ENCODE assay signal across 14 cellular contexts in the genomic region with DNA sequence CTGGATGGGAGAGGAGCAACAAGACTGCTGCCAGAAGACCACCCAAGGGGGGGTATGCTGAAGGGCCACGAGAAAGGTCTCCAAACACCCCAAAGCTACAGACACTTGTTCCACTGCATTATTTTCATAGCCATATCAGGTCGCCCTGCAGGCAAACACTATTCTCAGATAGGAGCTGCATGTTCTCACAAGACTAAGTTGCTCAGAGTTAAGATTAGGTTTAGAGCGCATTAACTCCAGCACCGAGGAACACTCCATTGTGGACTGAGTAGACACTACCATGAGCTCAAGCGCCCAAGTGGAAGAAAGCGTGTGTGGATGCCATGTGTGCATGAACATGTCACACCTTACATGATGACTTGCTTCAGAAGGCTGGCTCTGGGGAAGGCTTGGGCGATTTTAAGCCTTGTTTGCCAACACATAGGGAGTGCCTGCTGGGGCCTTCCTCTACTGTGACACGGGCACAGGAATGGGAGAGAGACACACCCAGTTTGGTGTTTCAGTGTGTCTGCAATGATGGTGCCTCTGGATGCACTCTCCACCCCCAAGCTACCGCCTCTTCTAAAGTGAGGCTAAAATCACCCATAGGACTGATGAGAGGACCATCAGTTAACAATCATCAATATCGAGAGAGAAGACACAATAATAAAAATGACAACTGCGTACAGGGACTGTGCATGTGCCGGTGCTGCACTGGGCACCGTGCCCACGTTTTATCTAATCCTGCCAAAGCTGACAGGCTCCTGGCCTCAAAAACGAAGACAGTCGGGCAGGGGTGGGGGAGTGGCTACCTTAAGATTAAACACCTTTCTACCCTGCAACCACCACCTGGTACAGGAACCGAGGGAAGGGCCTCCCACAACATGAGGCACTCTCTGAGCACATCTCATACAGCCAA. TPM values are rescaled to one million over a fixed set of nuclear protein-coding genes. Genes with fewer than 3 reads are reported as not detected.
DNase-seq lines count a peak whose midpoint lies in the region; ATAC-seq, FAIRE-seq and TF ChIP-seq lines count a peak whose summit lies in the region.
"Had no signal": no experiment of that assay in that cellular context is flagged by ENCODE, and none has a peak within 500 bp of the region (broad histone marks: within the 10 kb centered on the region; RNA-seq: fewer than 3 reads in every experiment).

No MANE protein-coding gene starts in this region.

- no peaks in the 10 kb centered on the region for H3K9me3 Mint-ChIP-seq in H9
- H3K9me3 Mint-ChIP-seq: stimulated activated memory B cell treated with anti-CD40 and anti-IgM and Interleukin-4, amounts not matched to agents 10 μg/mL and 1 μg/mL and 100 μg/mL, for 72 hours had no signal

- H2BK20ac ChIP-seq in H9 (ENCODE audit: low read depth, low read length, poor library complexity, severe bottlenecking) = no peak overlapping the region

- H3T11ph ChIP-seq in H9 (ENCODE audit: low read length) = no peak overlapping the region

- H2AFZ ChIP-seq in H9 (ENCODE audit: low read length) = no peak overlapping the region
- H2AFZ ChIP-seq in smooth muscle cell (ENCODE audit: low read depth) = no peak overlapping the region

- no peak overlapping the region for H2BK15ac ChIP-seq in H9 (ENCODE audit: low read depth, low read length)

- no peak overlapping the region for H2AK5ac ChIP-seq in H9 (ENCODE audit: insufficient read length, low read length)

- no peak overlapping the region for H4K8ac ChIP-seq in H9 (replicated peaks; ENCODE audit: insufficient read length, low read depth, low read length)

- no peak overlapping the region for H3K18ac ChIP-seq in H9 (ENCODE audit: insufficient read length, low read depth, low read length)

- FAIRE-seq in bronchial epithelial cell (lab: Jason Lieb, UNC) = peak; percentile 80
- FAIRE-seq in D721Med (lab: Jason Lieb, UNC) = no peak

- H3K79me1 ChIP-seq in H9 (ENCODE audit: insufficient read depth, low read depth, low read length, poor library complexity, severe bottlenecking) = peaks cover 5% of the 10 kb centered on the region

- peaks cover 22 to 44% (median 26%) of the 10 kb centered on the region in 3 experiments; a peak in 6 of 7 replicates for H3K36me3 Mint-ChIP-seq in H9 (ENCODE audit: insufficient read depth in 1 of 3, low read depth in 3 of 3)
- H3K36me3 Mint-ChIP-seq: stimulated activated memory B cell treated with anti-CD40 and anti-IgM and Interleukin-4, amounts not matched to agents 10 μg/mL and 1 μg/mL and 100 μg/mL, for 72 hours had no signal

- H3K23me2 ChIP-seq in H9 (ENCODE audit: insufficient read length, low read depth, low read length, poor library complexity, severe bottlenecking) = no peaks in the 10 kb centered on the region

- no CpG with 5 or more reads among the region's 17 CpGs for WGBS in H9 (ENCODE audit: extremely low coverage, insufficient read length, low lambda C conversion rate)
- WGBS in smooth muscle cell (ENCODE audit: low lambda C conversion rate) = 90% methylated on average over 17 of the region's 17 CpGs

- no peak overlapping the region for H3K4me3 Mint-ChIP-seq in H9
- H3K4me3 Mint-ChIP-seq: stimulated activated memory B cell treated with anti-CD40 and anti-IgM and Interleukin-4, amounts not matched to agents 10 μg/mL and 1 μg/mL and 100 μg/mL, for 72 hours had no signal

- H2BK5ac ChIP-seq in H9 (ENCODE audit: insufficient read length, low read length) = no peak overlapping the region

- H3K56ac ChIP-seq in H9 (ENCODE audit: insufficient read length, low read depth, low read length) = no peak overlapping the region

- H3K27me3 ChIP-seq in H9 (ENCODE audit: insufficient read depth, low read length) (no peaks in the 10 kb centered on the region), bronchial epithelial cell (ENCODE audit: control insufficient read depth, insufficient read depth, low read length) (no peaks in the 10 kb centered on the region), mucosa of stomach (ENCODE audit: control insufficient read depth, insufficient read depth, low read length) (no peaks in the 10 kb centered on the region), smooth muscle cell (ENCODE audit: low read depth) (no peaks in the 10 kb centered on the region)

- TF ChIP-seq CTCF in C4-2B (conservative IDR thresholded peaks at IDR 0.05) = no peak
- TF ChIP-seq CTCF in H9 (conservative IDR thresholded peaks at IDR 0.05) = no peak
- TF ChIP-seq CTCF in bronchial epithelial cell (IDR thresholded peaks at IDR 0.05; ENCODE audit: insufficient read depth, low read length, severe bottlenecking) = no peak
- TF ChIP-seq CTCF in smooth muscle cell (IDR thresholded peaks at IDR 0.05; ENCODE audit: borderline replicate concordance, insufficient read depth, poor library complexity, severe bottlenecking) = no peak
- no peak for TF ChIP-seq CTCF in D721Med (IDR thresholded peaks at IDR 0.05; ENCODE audit: insufficient read depth, missing control alignments)

- H3K9me3 ChIP-seq in H9 (ENCODE audit: control insufficient read depth, low read depth, low read length) = no peaks in the 10 kb centered on the region
- H3K9me3 ChIP-seq in mucosa of stomach (ENCODE audit: control insufficient read depth, low read length) = no peaks in the 10 kb centered on the region
- no peaks in the 10 kb centered on the region for H3K9me3 ChIP-seq in smooth muscle cell (replicated peaks; ENCODE audit: low read depth)

- H3K79me2 ChIP-seq in H9 (ENCODE audit: insufficient read depth, low read length) (peaks cover 44% of the 10 kb centered on the region; the same call in 1 of the 2 replicates), smooth muscle cell (ENCODE audit: low read depth) (peaks cover 85% of the 10 kb centered on the region)

- H3K4me1 Mint-ChIP-seq in H9 = peaks cover 60 to 70% of the 10 kb centered on the region in 2 experiments

- no peak overlapping the region for H2BK12ac ChIP-seq in H9 (ENCODE audit: insufficient read length, low read depth, low read length)

- no peak overlapping the region for H3K14ac ChIP-seq in H9 (ENCODE audit: insufficient read depth, low read length)

- H4K20me1 ChIP-seq in H9 (ENCODE audit: control insufficient read depth, insufficient read depth, insufficient read length) (no peaks in the 10 kb centered on the region), smooth muscle cell (ENCODE audit: low read depth) (peaks cover 98% of the 10 kb centered on the region)

- H3K23ac ChIP-seq in H9 (ENCODE audit: insufficient read length, low read depth, low read length) = no peak overlapping the region

- no peak for ATAC-seq in HG03354 (IDR thresholded peaks at IDR 0.05; ENCODE audit: poor library complexity, severe bottlenecking, unreplicated experiment)
- ATAC-seq in HG02938 (IDR thresholded peaks at IDR 0.05; ENCODE audit: unreplicated experiment) = no peak
- ATAC-seq: stimulated activated memory B cell treated with anti-CD40 and anti-IgM and Interleukin-4, amounts not matched to agents 10 μg/mL and 1 μg/mL and 100 μg/mL, for 72 hours had no signal

- H3K36me3 ChIP-seq in bronchial epithelial cell (ENCODE audit: control insufficient read depth, insufficient read depth, low read length) (no peaks in the 10 kb centered on the region), mucosa of stomach (ENCODE audit: control insufficient read depth, insufficient read depth, low read length) (no peaks in the 10 kb centered on the region), smooth muscle cell (ENCODE audit: low read depth) (no peaks in the 10 kb centered on the region)

- no peaks in the 10 kb centered on the region for H3K27me3 Mint-ChIP-seq in H9 (ENCODE audit: low read depth)
- H3K27me3 Mint-ChIP-seq: stimulated activated memory B cell treated with anti-CD40 and anti-IgM and Interleukin-4, amounts not matched to agents 10 μg/mL and 1 μg/mL and 100 μg/mL, for 72 hours had no signal

- H4K91ac ChIP-seq in H9 (ENCODE audit: insufficient read length, low read depth, low read length) = no peak overlapping the region

- H3K4me1 ChIP-seq in H9 (ENCODE audit: insufficient read depth, low read length) = peaks cover 17% of the 10 kb centered on the region; the same call in 1 of the 2 replicates
- H3K4me1 ChIP-seq in mucosa of stomach (ENCODE audit: control insufficient read depth, insufficient read depth, low read length) = peaks cover 72% of the 10 kb centered on the region
- peaks cover 5% of the 10 kb centered on the region for H3K4me1 ChIP-seq in smooth muscle cell (ENCODE audit: low read depth)

- no peak overlapping the region for H3K4me2 ChIP-seq in H9 (ENCODE audit: insufficient read depth, insufficient read length, low read length)
- H3K4me2 ChIP-seq in smooth muscle cell = no peak overlapping the region

- DNase-seq in H9 = no peak
- DNase-seq in bronchial epithelial cell (ENCODE audit: low read depth) = peak; percentile 20
- DNase-seq in smooth muscle cell (lab: John Stamatoyannopoulos, UW; ENCODE audit: unreplicated experiment) = no peak
- DNase-seq in D721Med (ENCODE audit: insufficient read length, low spot score) = no peak
- DNase-seq: activated naive CD4-positive, alpha-beta T cell treated with anti-CD3 and anti-CD28 coated beads, Interleukin-2, amount 50 U/mL, for 16 hours; cortex of kidney; NCI-H1417; SIG-M5; stimulated activated CD4-positive, alpha-beta T cell treated with anti-CD3 and anti-CD28 coated beads, Interleukin-4, amount 100 ng/mL, for 1 hour had no signal

- H3K27ac Mint-ChIP-seq in H9 = peak overlapping the region; percentile 7 to 44 (median 17); a peak in 4 of 7 replicates

- H3K4me3 ChIP-seq in bronchial epithelial cell (ENCODE audit: low read depth, low read length) (no peak overlapping the region), mucosa of stomach (ENCODE audit: low read length) (peak overlapping the region; percentile 9), smooth muscle cell (no peak overlapping the region)

- H3K27ac ChIP-seq in C4-2B (peak overlapping the region; percentile 59), H9 (ENCODE audit: insufficient read length, low read depth, low read length) (no peak overlapping the region), smooth muscle cell (ENCODE audit: low read depth) (no peak overlapping the region)

- H3K9ac ChIP-seq in H9 (ENCODE audit: extremely low read depth, insufficient read length, low read length) (no peak overlapping the region), mucosa of stomach (ENCODE audit: low read length) (no peak overlapping the region), smooth muscle cell (ENCODE audit: low read depth) (no peak overlapping the region)

- H4K5ac ChIP-seq in H9 (ENCODE audit: insufficient read length, low read depth, low read length) = no peak overlapping the region

- no peaks in the 10 kb centered on the region for H3F3A ChIP-seq in smooth muscle cell (ENCODE audit: low read depth)

- no peak overlapping the region for H3K4ac ChIP-seq in H9 (ENCODE audit: low read depth, low read length)

- H2BK120ac ChIP-seq in H9 (ENCODE audit: low read depth, low read length, poor library complexity, severe bottlenecking) = no peak overlapping the region

RNA-seq across cellular contexts. Expression of a gene that starts 34.9 kb away (rescaled TPM):
- total RNA-seq in H9 (2021) (119 and 126 TPM in 2 replicates), bronchial epithelial cell (3.5 and 3.7 TPM in 2 replicates), smooth muscle cell (30.1 and 42.3 TPM in 2 replicates)
- polyA plus RNA-seq in smooth muscle cell = 23.6 and 26.5 TPM in 2 replicates
